ENCODE assay signal across 11 cellular contexts in genomic region chr17:2170023-2170422, GRCh38.
DNase-seq lines count a peak whose midpoint lies in the region; TF ChIP-seq lines count a peak whose summit lies in the region.
"Had no signal": no experiment of that assay in that cellular context is flagged by ENCODE, and none has a peak within 500 bp of the region (broad histone marks: within the 10 kb centered on the region; RNA-seq: fewer than 3 reads in every experiment).

No MANE protein-coding gene starts in this region.

- intact Hi-C loops in vagina (cut with DNase I) = no loop called here
- intact Hi-C loops in thyroid gland (cut with DNase I) = no loop called here

- H3K36me3 Mint-ChIP-seq in progenitor cell of endocrine pancreas (ENCODE audit: insufficient read depth) = peaks cover 7% of the 10 kb centered on the region

- DNase-seq in DMS 273 (lab: John Stamatoyannopoulos, UW; ENCODE audit: unreplicated experiment) (peak; percentile 7), DMS 273 treated with DMSO at 0.1 percent for 48 hours (lab: John Stamatoyannopoulos, UW) (no peak), KBM-7 (peak; percentile 26), astrocyte of the spinal cord (ENCODE audit: low read depth, low spot score) (no peak), progenitor cell of endocrine pancreas (ENCODE audit: low spot score, unreplicated experiment) (no peak), vagina (ENCODE audit: extremely low spot score in 2 of 2) (no peak), NOMO-1 treated with dmso at 0.1 percent for 144 hours (lab: John Stamatoyannopoulos, UW; ENCODE audit: unreplicated experiment) (no peak), thyroid gland (no peak)
- DNase-seq: cerebellar nuclear complex, NCI-H2107 had no signal

- H3K4me3 Mint-ChIP-seq in progenitor cell of endocrine pancreas (ENCODE audit: low read depth) = no peak overlapping the region

- TF ChIP-seq CTCF in astrocyte of the spinal cord (IDR thresholded peaks at IDR 0.05; ENCODE audit: low read depth, low read length) (peak; percentile 25), progenitor cell of endocrine pancreas (IDR thresholded peaks at IDR 0.05; ENCODE audit: unreplicated experiment) (peak; percentile 13), vagina (IDR thresholded peaks at IDR 0.05) (no peak), thyroid gland (IDR thresholded peaks at IDR 0.05) (no peak)

- in situ Hi-C loops in KBM-7 (cut with MboI; ENCODE audit: low pct_unique_long_range_greater_than_20kb, low sequenced_read_pairs) (no loop called here), astrocyte of the spinal cord (cut with HindIII; ENCODE audit: low sequenced_read_pairs) (loop anchor here (10.0 kb wide), 1 partner anchor 105 kb away; no protein-coding TSS in a partner anchor)

- H3K27me3 Mint-ChIP-seq in progenitor cell of endocrine pancreas = no peaks in the 10 kb centered on the region

- H3K9me3 Mint-ChIP-seq in progenitor cell of endocrine pancreas (ENCODE audit: low read depth) = no peaks in the 10 kb centered on the region

- H3K27ac Mint-ChIP-seq in progenitor cell of endocrine pancreas = peak overlapping the region; percentile 63

- H3K4me1 Mint-ChIP-seq in progenitor cell of endocrine pancreas (ENCODE audit: low read depth) = peaks cover 37% of the 10 kb centered on the region

- H3K27me3 ChIP-seq in vagina (no peaks in the 10 kb centered on the region), thyroid gland (no peaks in the 10 kb centered on the region)

- peaks cover 0 to 11% of the 10 kb centered on the region in 2 donors for H3K36me3 ChIP-seq in vagina
- H3K36me3 ChIP-seq in thyroid gland = no peaks in the 10 kb centered on the region

- H3K4me1 ChIP-seq in vagina = peaks cover 37% of the 10 kb centered on the region
- peaks cover 32 to 36% of the 10 kb centered on the region in 2 donors for H3K4me1 ChIP-seq in thyroid gland

- H3K27ac ChIP-seq in vagina (no peak overlapping the region), thyroid gland (no peak overlapping the region)

- H3K9me3 ChIP-seq in vagina (no peaks in the 10 kb centered on the region), thyroid gland (no peaks in the 10 kb centered on the region)

- no peak overlapping the region for H3K4me3 ChIP-seq in astrocyte of the spinal cord (ENCODE audit: low read depth, low read length)
- no peak overlapping the region for H3K4me3 ChIP-seq in vagina
- no peak overlapping the region for H3K4me3 ChIP-seq in thyroid gland (replicated peaks in 1 of 3)
- H3K4me3 ChIP-seq: lung had no signal

- WGBS in thyroid gland, 2 donors = 89 to 91% methylated on average over 9 of the region's 9 CpGs

- TF ChIP-seq POLR2A in vagina (IDR thresholded peaks at IDR 0.05) = no peak
- no peak for TF ChIP-seq POLR2A in thyroid gland (IDR thresholded peaks at IDR 0.05)

Comparison
In these comparisons a context has a peak if more than half of its experiments do, and no peak if none do; other contexts are left out.
1. DNase-seq: peak in DMS 273 (single experiment) and KBM-7 (single experiment); none in DMS 273 treated with DMSO at 0.1 percent for 48 hours (single experiment), astrocyte of the spinal cord (single experiment), progenitor cell of endocrine pancreas (single experiment), vagina (0 of 2), NOMO-1 treated with dmso at 0.1 percent for 144 hours (single experiment) and thyroid gland (0 of 2).
2. CTCF ChIP-seq: peak in astrocyte of the spinal cord (single experiment) and progenitor cell of endocrine pancreas (single experiment); none in vagina (0 of 3) and thyroid gland (0 of 6).